12 cellular contexts compared by ENCODE assay signal in the genomic region with DNA sequence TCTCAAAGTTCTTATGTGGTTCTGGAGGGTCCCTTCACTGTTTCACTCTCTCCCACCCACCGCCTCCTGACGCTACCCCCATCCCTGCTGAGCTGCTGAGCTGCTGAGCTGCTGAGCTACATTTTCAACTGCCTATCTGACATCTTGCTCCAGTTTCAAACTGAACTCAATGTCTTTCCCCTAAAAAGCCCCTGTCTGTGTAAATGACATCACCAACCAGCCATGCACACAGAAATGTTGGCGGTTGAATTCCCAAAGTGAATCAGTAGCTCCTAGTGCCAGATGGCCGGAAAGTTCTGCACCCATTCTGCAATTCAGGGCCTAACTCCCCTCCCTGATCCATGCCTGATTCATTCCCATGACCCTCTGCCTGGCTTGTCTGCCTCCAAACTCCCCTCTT.
DNase-seq lines count a peak whose midpoint lies in the region; ATAC-seq and TF ChIP-seq lines count a peak whose summit lies in the region.
"Had no signal": no experiment of that assay in that cellular context is flagged by ENCODE, and none has a peak within 500 bp of the region (broad histone marks: within the 10 kb centered on the region; RNA-seq: fewer than 3 reads in every experiment).

No MANE protein-coding gene starts in this region.

- H3K4me1 ChIP-seq in suprapubic skin: no peaks in the 10 kb centered on the region

- no peak for TF ChIP-seq POLR2A in suprapubic skin (IDR thresholded peaks at IDR 0.05)

- TF ChIP-seq CTCF in foreskin fibroblast (IDR thresholded peaks at IDR 0.05; ENCODE audit: low read depth, low read length) (no peak), suprapubic skin (IDR thresholded peaks at IDR 0.05) (no peak)

- DNase-seq in GM04503 (ENCODE audit: low read depth) (peak; percentile 84), HT1080 (ENCODE audit: low read depth) (peak; percentile 11), foreskin fibroblast (peak; percentile 84 to 90), suprapubic skin (ENCODE audit: low spot score in 2 of 2) (no peak), NCI-H226 (no peak)
- DNase-seq in activated T-cell treated with anti-CD3 and anti-CD28 coated beads, Interleukin-2, amount 50 U/mL, for 48 hours: no peak
- DNase-seq: activated T-cell treated with anti-CD3 and anti-CD28 coated beads for 4 hours; CD8-positive, alpha-beta T cell; NK-92 treated with Interleukin-12 subunit alpha and Interleukin-12 subunit beta, amount 100 ng/mL, for 24 hours had no signal

- 87% methylated on average over 4 of the region's 4 CpGs for WGBS in suprapubic skin

- H3K9me3 ChIP-seq in suprapubic skin: no peaks in the 10 kb centered on the region

- no peaks in the 10 kb centered on the region for H3K36me3 ChIP-seq in suprapubic skin
- H3K36me3 ChIP-seq: cardiac muscle cell had no signal

- no peak overlapping the region for H3K4me3 ChIP-seq in foreskin fibroblast (ENCODE audit: low read depth in 1 of 2, low read length in 2 of 2)
- no peak overlapping the region for H3K4me3 ChIP-seq in suprapubic skin
- H3K4me3 ChIP-seq: cardiac muscle cell had no signal

- H3K27me3 ChIP-seq in suprapubic skin: no peaks in the 10 kb centered on the region
- H3K27me3 ChIP-seq: cardiac muscle cell had no signal

- ATAC-seq in GM21619 (IDR thresholded peaks at IDR 0.05; ENCODE audit: unreplicated experiment) (peak; percentile 65), GM18870 (IDR thresholded peaks at IDR 0.05; ENCODE audit: unreplicated experiment) (no peak)
- ATAC-seq: CD8-positive, alpha-beta T cell had no signal

- no peak overlapping the region for H3K27ac ChIP-seq in suprapubic skin
- H3K27ac ChIP-seq: cardiac muscle cell had no signal

- no peak for TF ChIP-seq EP300 in suprapubic skin (IDR thresholded peaks at IDR 0.05)

Comparison
In these comparisons a context has a peak if more than half of its experiments do, and no peak if none do; other contexts are left out.
1. DNase-seq: peak in GM04503 (single experiment), HT1080 (single experiment) and foreskin fibroblast (2 of 2); none in activated T-cell treated with anti-CD3 and anti-CD28 coated beads, Interleukin-2, amount 50 U/mL, for 48 hours (0 of 2), suprapubic skin (0 of 2) and NCI-H226 (single experiment).